Comparison of ENCODE assay signal across 32 cellular contexts in the genomic region with DNA sequence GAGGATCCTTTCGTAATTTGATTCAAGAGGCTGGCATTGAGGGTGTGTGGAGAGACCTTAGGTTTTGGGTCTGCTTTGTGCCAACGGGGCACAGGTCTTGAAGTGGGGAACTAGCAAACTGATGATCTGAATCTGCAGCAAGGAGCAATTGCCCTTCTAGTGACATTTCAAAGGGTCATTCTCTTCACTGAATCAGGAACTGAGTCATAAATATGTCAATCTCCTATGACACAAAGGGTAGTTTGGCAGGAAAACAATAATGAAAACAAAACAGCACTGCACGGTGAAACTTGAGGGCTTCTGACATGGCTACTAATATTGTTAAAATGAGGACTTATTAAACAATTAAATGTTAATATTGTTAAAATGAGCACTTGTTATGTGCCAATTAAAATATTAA.
"Had no signal": no experiment of that assay in that cellular context is flagged by ENCODE, and none has a peak within 500 bp of the region (broad histone marks: within the 10 kb centered on the region; RNA-seq: fewer than 3 reads in every experiment).

No MANE protein-coding gene starts in this region.

- ATAC-seq: activated CD4-positive, alpha-beta T cell treated with anti-CD3 and anti-CD28 coated beads for 36 hours; activated CD4-positive, CD25-positive, alpha-beta regulatory T cell treated with anti-CD3 and anti-CD28 coated beads, Interleukin-2, amount 50 U/mL, for 24 hours; activated naive CD4-positive, alpha-beta T cell treated with anti-CD3 and anti-CD28 coated beads, Interleukin-2, amount 50 U/mL, for 72 hours; activated T-cell treated with anti-CD3 and anti-CD28 coated beads, Interleukin-2, amount 50 U/mL, for 4 hours; body of pancreas had no signal

- H3K27ac Mint-ChIP-seq: activated CD4-positive, alpha-beta memory T cell treated with anti-CD3 and anti-CD28 coated beads for 36 hours; activated CD4-positive, alpha-beta T cell treated with anti-CD3 and anti-CD28 coated beads for 36 hours; activated naive CD4-positive, alpha-beta T cell treated with anti-CD3 and anti-CD28 coated beads for 36 hours; activated naive CD4-positive, alpha-beta T cell treated with anti-CD3 and anti-CD28 coated beads, Interleukin-2, amount 50 U/mL, for 72 hours; activated T-helper 1 cell treated with anti-CD3 and anti-CD28 coated beads, Interleukin-12 subunit alpha, Interleukin-12 subunit beta, Interleukin-2, Interleukin-4 antibody, amounts not matched to agents 30 ng/mL and 10 ng/mL and 1 ng/mL, durations not matched to agents 14 hours and 24 hours and 36 hours had no signal

- H3K4me3 Mint-ChIP-seq: activated CD4-positive, alpha-beta memory T cell treated with anti-CD3 and anti-CD28 coated beads for 36 hours; activated CD4-positive, alpha-beta T cell treated with anti-CD3 and anti-CD28 coated beads for 36 hours; activated naive CD4-positive, alpha-beta T cell treated with anti-CD3 and anti-CD28 coated beads for 36 hours; activated T-cell treated with anti-CD3 and anti-CD28 coated beads, Interleukin-2, amount 50 U/mL, for 4 hours; activated T-helper 1 cell treated with anti-CD3 and anti-CD28 coated beads, Interleukin-12 subunit alpha, Interleukin-12 subunit beta, Interleukin-2, Interleukin-4 antibody, amounts not matched to agents 30 ng/mL and 10 ng/mL and 1 ng/mL, durations not matched to agents 14 hours and 24 hours and 36 hours had no signal

- H3K4me1 ChIP-seq: body of pancreas, SJCRH30 had no signal

- H3K9me3 ChIP-seq: adrenal gland, body of pancreas, SJCRH30 had no signal

- H3K36me3 Mint-ChIP-seq: activated CD4-positive, alpha-beta memory T cell treated with anti-CD3 and anti-CD28 coated beads for 36 hours; activated naive CD4-positive, alpha-beta T cell treated with anti-CD3 and anti-CD28 coated beads, Interleukin-2, amount 50 U/mL, for 72 hours had no signal

- DNase-seq: activated CD4-positive, alpha-beta memory T cell treated with anti-CD3 and anti-CD28 coated beads for 36 hours; activated CD4-positive, alpha-beta T cell treated with anti-CD3 and anti-CD28 coated beads for 36 hours; activated CD4-positive, alpha-beta T cell treated with anti-CD3 and anti-CD28 coated beads, Interleukin-2, amount 50 U/mL, for 1 hour; activated CD8-positive, alpha-beta memory T cell treated with anti-CD3 and anti-CD28 coated beads, Interleukin-2, amount 50 U/mL, for 4 hours; activated gamma-delta T cell treated with Interleukin-2 at 50 U/mL for 16 hours; activated naive CD4-positive, alpha-beta T cell treated with anti-CD3 and anti-CD28 coated beads for 36 hours; activated T-cell treated with anti-CD3 and anti-CD28 coated beads for 4 hours; activated T-cell treated with anti-CD3 and anti-CD28 coated beads, Interleukin-2, amount 50 U/mL, for 4 hours; adrenal gland; body of pancreas; caudate nucleus; cerebellar nuclear complex; Kasumi-1; KG1; MM.1S; MV-4-11; NCI-H1092 treated with DMSO at 0.1 percent for 48 hours; NCI-H1417; NCI-H146; NCI-H187; NCI-H2029 treated with DMSO at 0.1 percent for 48 hours; NCI-H226; NCI-H446 treated with DMSO at 0.1 percent for 48 hours; NCI-H524; NCI-H69; SHP77; SJCRH30; T1000 had no signal

- H3K27ac ChIP-seq: adrenal gland, body of pancreas, SJCRH30, SK-N-MC had no signal

- H3K27me3 ChIP-seq: adrenal gland, body of pancreas, SJCRH30 had no signal

- H3K9me3 Mint-ChIP-seq: activated CD4-positive, alpha-beta memory T cell treated with anti-CD3 and anti-CD28 coated beads for 36 hours; activated naive CD4-positive, alpha-beta T cell treated with anti-CD3 and anti-CD28 coated beads for 36 hours; activated naive CD4-positive, alpha-beta T cell treated with anti-CD3 and anti-CD28 coated beads, Interleukin-2, amount 50 U/mL, for 72 hours; activated T-cell treated with anti-CD3 and anti-CD28 coated beads, Interleukin-2, amount 50 U/mL, for 4 hours; activated T-helper 1 cell treated with anti-CD3 and anti-CD28 coated beads, Interleukin-12 subunit alpha, Interleukin-12 subunit beta, Interleukin-2, Interleukin-4 antibody, amounts not matched to agents 30 ng/mL and 10 ng/mL and 1 ng/mL, durations not matched to agents 14 hours and 24 hours and 36 hours had no signal

- H3K4me3 ChIP-seq: adrenal gland, body of pancreas, SJCRH30, SK-N-MC had no signal

- H3K36me3 ChIP-seq: adrenal gland, SJCRH30 had no signal

- H3K4me1 Mint-ChIP-seq: activated CD4-positive, alpha-beta T cell treated with anti-CD3 and anti-CD28 coated beads for 36 hours had no signal
